ENCODE assay signal across 8 cellular contexts in the genomic region with DNA sequence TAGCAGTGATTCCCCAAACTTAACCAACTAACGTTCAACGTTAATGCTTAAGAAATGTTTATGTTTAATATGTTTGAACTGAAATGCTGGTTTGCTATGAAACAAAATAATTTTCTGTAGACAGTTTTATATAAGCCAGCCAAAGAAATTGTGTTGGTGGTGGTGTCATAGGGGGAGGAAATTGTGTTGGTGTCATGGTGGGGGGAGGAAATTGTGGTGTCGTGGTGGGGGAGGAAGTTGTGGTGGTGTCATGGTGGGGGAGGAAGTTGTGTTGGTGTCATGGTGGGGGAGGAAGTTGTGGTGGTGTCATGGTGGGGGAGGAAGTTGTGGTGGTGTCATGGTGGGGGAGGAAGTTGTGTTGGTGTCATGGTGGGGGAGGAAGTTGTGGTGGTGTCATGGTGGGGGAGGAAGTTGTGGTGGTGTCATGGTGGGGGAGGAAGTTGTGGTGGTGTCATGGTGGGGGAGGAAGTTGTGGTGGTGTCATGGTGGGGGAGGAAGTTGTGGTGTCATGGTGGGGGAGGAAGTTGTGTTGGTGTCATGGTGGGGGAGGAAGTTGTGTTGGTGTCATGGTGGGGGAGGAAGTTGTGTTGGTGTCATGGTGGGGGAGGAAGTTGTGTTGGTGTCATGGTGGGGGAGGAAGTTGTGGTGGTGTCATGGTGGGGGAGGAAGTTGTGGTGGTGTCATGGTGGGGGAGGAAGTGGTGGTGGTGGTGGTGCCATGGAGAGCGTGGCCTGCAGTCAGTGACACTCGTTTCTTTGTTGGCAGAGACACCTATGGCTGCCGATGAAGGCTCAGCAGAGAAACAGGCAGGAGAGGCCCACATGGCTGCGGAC.
DNase-seq lines count a peak whose midpoint lies in the region; ATAC-seq and TF ChIP-seq lines count a peak whose summit lies in the region.
"Not testable (repeated sequence)": the region's sequence is repeated elsewhere in the genome, so short reads cannot be mapped to it uniquely, and the experiment has no call there.

No MANE protein-coding gene starts in this region.

- peaks cover 32 to 41% (median 37%) of the 10 kb centered on the region in 3 donors for H3K4me1 Mint-ChIP-seq in CD8-positive, alpha-beta memory T cell
- peaks cover 16% of the 10 kb centered on the region for H3K4me1 Mint-ChIP-seq in T-helper 17 cell
- H3K4me1 Mint-ChIP-seq in activated CD8-positive, alpha-beta T cell treated with anti-CD3 and anti-CD28 coated beads, Interleukin-2, amount 10 ng/mL, durations not matched to agents 7 days and 5 days (ENCODE audit: low read depth), result peaks cover 22% of the 10 kb centered on the region
- peaks cover 34% of the 10 kb centered on the region for H3K4me1 Mint-ChIP-seq in activated naive CD8-positive, alpha-beta T cell (ENCODE audit: low read depth)
- H3K4me1 Mint-ChIP-seq in endodermal cell, nephron progenitor cell: not testable (repeated sequence)
- peaks cover 25% of the 10 kb centered on the region for H3K4me1 Mint-ChIP-seq in stimulated activated naive CD8-positive, alpha-beta T cell treated with anti-CD3 and anti-CD28 coated beads, Interleukin-15, amount 100 ng/mL, for 72 hours

- not testable (repeated sequence) for H3K27ac ChIP-seq in CD8-positive, alpha-beta memory T cell (ENCODE audit: low read depth, low read length); endodermal cell (ENCODE audit: low read depth, low read length)

- peaks cover 0 to 12% of the 10 kb centered on the region in 2 donors for H3K27me3 Mint-ChIP-seq in CD8-positive, alpha-beta memory T cell
- not testable (repeated sequence) for H3K27me3 Mint-ChIP-seq in T-helper 17 cell; activated CD8-positive, alpha-beta T cell treated with anti-CD3 and anti-CD28 coated beads, Interleukin-2, amount 10 ng/mL, durations not matched to agents 7 days and 5 days (ENCODE audit: low read depth); activated naive CD8-positive, alpha-beta T cell; endodermal cell (ENCODE audit: insufficient read depth); stimulated activated naive CD8-positive, alpha-beta T cell treated with anti-CD3 and anti-CD28 coated beads, Interleukin-15, amount 100 ng/mL, for 72 hours
- H3K27me3 Mint-ChIP-seq in nephron progenitor cell (ENCODE audit: low read depth, poor library complexity), result peaks cover 10% of the 10 kb centered on the region

- H3K27me3 ChIP-seq in CD8-positive, alpha-beta memory T cell (ENCODE audit: insufficient read depth, low read length, poor library complexity, severe bottlenecking); endodermal cell (ENCODE audit: control insufficient read depth, insufficient read depth, low read length, poor library complexity, severe bottlenecking): not testable (repeated sequence)

- H3K9ac ChIP-seq in endodermal cell (ENCODE audit: extremely low read depth, low read length, poor library complexity, severe bottlenecking), result not testable (repeated sequence)

- not testable (repeated sequence) for H3K4me3 ChIP-seq in CD8-positive, alpha-beta memory T cell (ENCODE audit: low read length); Jurkat, Clone E6-1 (ENCODE audit: low read length)
- H3K4me3 ChIP-seq in endodermal cell (ENCODE audit: low read length), result peak overlapping the region; percentile 23

- H3K27ac Mint-ChIP-seq in CD8-positive, alpha-beta memory T cell, result peak overlapping the region in 7 of 8 donors; percentile 61 to 91 (median 87)
- H3K27ac Mint-ChIP-seq in T-helper 17 cell, result peak overlapping the region; percentile 46
- H3K27ac Mint-ChIP-seq in activated CD8-positive, alpha-beta T cell treated with anti-CD3 and anti-CD28 coated beads, Interleukin-2, amount 10 ng/mL, durations not matched to agents 7 days and 5 days, result peak overlapping the region; percentile 74
- H3K27ac Mint-ChIP-seq in activated naive CD8-positive, alpha-beta T cell, result peak overlapping the region; percentile 46
- H3K27ac Mint-ChIP-seq in endodermal cell, result not testable (repeated sequence)
- peak overlapping the region; percentile 50 for H3K27ac Mint-ChIP-seq in nephron progenitor cell
- peak overlapping the region; percentile 72 to 92 for H3K27ac Mint-ChIP-seq in stimulated activated naive CD8-positive, alpha-beta T cell treated with anti-CD3 and anti-CD28 coated beads, Interleukin-15, amount 100 ng/mL, for 72 hours

- peaks cover 12% of the 10 kb centered on the region for H3K4me1 ChIP-seq in CD8-positive, alpha-beta memory T cell (ENCODE audit: insufficient read depth, low read length)
- not testable (repeated sequence) for H3K4me1 ChIP-seq in endodermal cell (ENCODE audit: control insufficient read depth, insufficient read depth, low read length)

- peaks cover 32% of the 10 kb centered on the region for H3K36me3 ChIP-seq in CD8-positive, alpha-beta memory T cell (ENCODE audit: insufficient read depth, low read length)
- H3K36me3 ChIP-seq in endodermal cell (ENCODE audit: control insufficient read depth, insufficient read depth, low read length), result peaks cover 55% of the 10 kb centered on the region

- 98 to 100% methylated on average over 3 to 7 of the region's 7 CpGs for WGBS in endodermal cell (ENCODE audit: insufficient coverage in 1 of 2, insufficient read length in 1 of 2), 2 experiments

- POLR2A ChIA-PET in CD8-positive, alpha-beta memory T cell (lab: Charles Lee); activated CD8-positive, alpha-beta T cell treated with anti-CD3 and anti-CD28 coated beads, Interleukin-2, amount 10 ng/mL, durations not matched to agents 7 days and 5 days (lab: Charles Lee): not testable (repeated sequence)

- H3K9me3 Mint-ChIP-seq in CD8-positive, alpha-beta memory T cell, result peaks cover 10 to 37% (median 35%) of the 10 kb centered on the region in 5 donors
- peaks cover 42% of the 10 kb centered on the region for H3K9me3 Mint-ChIP-seq in activated CD8-positive, alpha-beta T cell treated with anti-CD3 and anti-CD28 coated beads, Interleukin-2, amount 10 ng/mL, durations not matched to agents 7 days and 5 days (ENCODE audit: insufficient read depth)
- not testable (repeated sequence) for H3K9me3 Mint-ChIP-seq in activated naive CD8-positive, alpha-beta T cell (ENCODE audit: low read depth)
- H3K9me3 Mint-ChIP-seq in endodermal cell, result peaks cover 47% of the 10 kb centered on the region
- H3K9me3 Mint-ChIP-seq in nephron progenitor cell, result peaks cover 49% of the 10 kb centered on the region
- H3K9me3 Mint-ChIP-seq in stimulated activated naive CD8-positive, alpha-beta T cell treated with anti-CD3 and anti-CD28 coated beads, Interleukin-15, amount 100 ng/mL, for 72 hours, result peaks cover 10 to 38% of the 10 kb centered on the region in 2 donors

- ATAC-seq in T-helper 17 cell, result peak; percentile 48
- peak; percentile 42 for ATAC-seq in activated CD8-positive, alpha-beta T cell treated with anti-CD3 and anti-CD28 coated beads, Interleukin-2, amount 10 ng/mL, durations not matched to agents 7 days and 5 days
- ATAC-seq in stimulated activated naive CD8-positive, alpha-beta T cell treated with anti-CD3 and anti-CD28 coated beads, Interleukin-15, amount 100 ng/mL, for 72 hours, result not testable (repeated sequence)

- DNase-seq in CD8-positive, alpha-beta memory T cell, result peak in 3 of 5 donors; percentile 20 to 59 (median 50)
- DNase-seq in Jurkat, Clone E6-1 (ENCODE audit: low read depth, low spot score), result peak; percentile 47
- DNase-seq in T-helper 17 cell; activated CD8-positive, alpha-beta T cell treated with anti-CD3 and anti-CD28 coated beads, Interleukin-2, amount 10 ng/mL, durations not matched to agents 7 days and 5 days; endodermal cell; nephron progenitor cell: not testable (repeated sequence)
- peak; percentile 23 to 32 for DNase-seq in stimulated activated naive CD8-positive, alpha-beta T cell treated with anti-CD3 and anti-CD28 coated beads, Interleukin-15, amount 100 ng/mL, for 72 hours

- H3K9me3 ChIP-seq in CD8-positive, alpha-beta memory T cell (ENCODE audit: low read length), result peaks cover 27% of the 10 kb centered on the region
- not testable (repeated sequence) for H3K9me3 ChIP-seq in T-helper 17 cell (ENCODE audit: control insufficient read depth, low read length, poor library complexity, severe bottlenecking)
- H3K9me3 ChIP-seq in endodermal cell (ENCODE audit: control insufficient read depth, low read length), result peaks cover 38% of the 10 kb centered on the region

- peak overlapping the region; percentile 34 to 80 (median 54) for H3K4me3 Mint-ChIP-seq in CD8-positive, alpha-beta memory T cell
- H3K4me3 Mint-ChIP-seq in T-helper 17 cell, result peak overlapping the region; percentile 7
- H3K4me3 Mint-ChIP-seq in activated CD8-positive, alpha-beta T cell treated with anti-CD3 and anti-CD28 coated beads, Interleukin-2, amount 10 ng/mL, durations not matched to agents 7 days and 5 days, result peak overlapping the region; percentile 31
- H3K4me3 Mint-ChIP-seq in activated naive CD8-positive, alpha-beta T cell; endodermal cell; nephron progenitor cell: not testable (repeated sequence)
- peak overlapping the region in 1 of 2 donors; percentile 27 for H3K4me3 Mint-ChIP-seq in stimulated activated naive CD8-positive, alpha-beta T cell treated with anti-CD3 and anti-CD28 coated beads, Interleukin-15, amount 100 ng/mL, for 72 hours

- peaks cover 30 to 75% (median 61%) of the 10 kb centered on the region in 3 donors for H3K36me3 Mint-ChIP-seq in CD8-positive, alpha-beta memory T cell
- H3K36me3 Mint-ChIP-seq in T-helper 17 cell (ENCODE audit: low read depth), result not testable (repeated sequence)
- peaks cover 80% of the 10 kb centered on the region for H3K36me3 Mint-ChIP-seq in activated CD8-positive, alpha-beta T cell treated with anti-CD3 and anti-CD28 coated beads, Interleukin-2, amount 10 ng/mL, durations not matched to agents 7 days and 5 days (ENCODE audit: low read depth)
- peaks cover 42% of the 10 kb centered on the region for H3K36me3 Mint-ChIP-seq in activated naive CD8-positive, alpha-beta T cell
- H3K36me3 Mint-ChIP-seq in endodermal cell (ENCODE audit: low read depth), result peaks cover 80% of the 10 kb centered on the region
- H3K36me3 Mint-ChIP-seq in nephron progenitor cell (ENCODE audit: low read depth), result peaks cover 91% of the 10 kb centered on the region

- CTCF ChIA-PET in CD8-positive, alpha-beta memory T cell (lab: Charles Lee); activated CD8-positive, alpha-beta T cell treated with anti-CD3 and anti-CD28 coated beads, Interleukin-2, amount 10 ng/mL, durations not matched to agents 7 days and 5 days (lab: Charles Lee): not testable (repeated sequence)

- TF ChIP-seq CTCF in endodermal cell (conservative IDR thresholded peaks at IDR 0.05); nephron progenitor cell (IDR thresholded peaks at IDR 0.05): not testable (repeated sequence)
